In genomic region chr2:42906557-42907380, GRCh38 we compare ENCODE assay signal across 1 cellular context.
TF ChIP-seq lines count a peak whose summit lies in the region.

No MANE protein-coding gene starts in this region.

TF ChIP-seq in K562, 482 proteins besides CTCF, POLR2A, EP300 and RAD21 (continued from another document):
- TF ChIP-seq, protein P1, sequence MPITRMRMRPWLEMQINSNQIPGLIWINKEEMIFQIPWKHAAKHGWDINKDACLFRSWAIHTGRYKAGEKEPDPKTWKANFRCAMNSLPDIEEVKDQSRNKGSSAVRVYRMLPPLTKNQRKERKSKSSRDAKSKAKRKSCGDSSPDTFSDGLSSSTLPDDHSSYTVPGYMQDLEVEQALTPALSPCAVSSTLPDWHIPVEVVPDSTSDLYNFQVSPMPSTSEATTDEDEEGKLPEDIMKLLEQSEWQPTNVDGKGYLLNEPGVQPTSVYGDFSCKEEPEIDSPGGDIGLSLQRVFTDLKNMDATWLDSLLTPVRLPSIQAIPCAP (CRISPR knock-in tag; IDR thresholded peaks at IDR 0.05; ENCODE audit: borderline replicate concordance): no peak
- TF ChIP-seq POLR2AphosphoS5 (IDR thresholded peaks at IDR 0.05; ENCODE audit: control insufficient read depth, insufficient read depth, low read depth, low read length) (0 out of 2 replicates have a peak, but pooled peaks have one; percentile 18), BRD4 (IDR thresholded peaks at IDR 0.05) (no peak), ZNF592 (IDR thresholded peaks at IDR 0.05) (peak; percentile 92), ZNF584 (CRISPR knock-in tag; IDR thresholded peaks at IDR 0.05; ENCODE audit: low read depth) (no peak), EZH2 (IDR thresholded peaks at IDR 0.05; ENCODE audit: borderline replicate concordance, low read depth, low read length) (no peak), FOXM1 (IDR thresholded peaks at IDR 0.05; ENCODE audit: low read depth) (no peak), FOXM1 (CRISPR knock-in tag; IDR thresholded peaks at IDR 0.05; ENCODE audit: low read depth) (no peak), CC2D1A (IDR thresholded peaks at IDR 0.05) (peak; percentile 68; the same call in 1 of the 2 replicates), ZNF354B (CRISPR knock-in tag; IDR thresholded peaks at IDR 0.05) (no peak), YY1 (IDR thresholded peaks at IDR 0.05; ENCODE audit: borderline replicate concordance in 1 of 3, control insufficient read depth in 1 of 3, extremely low read depth in 1 of 3, insufficient read depth in 3 of 3, insufficient read length in 1 of 3, insufficient replicate concordance in 2 of 3, low read depth in 1 of 3, low read length in 2 of 3) (peak in 1 of 3 experiments; percentile 13), CAMTA2 (CRISPR knock-in tag; conservative IDR thresholded peaks at IDR 0.05) (no peak), NFYB (IDR thresholded peaks at IDR 0.05; ENCODE audit: extremely low read depth, insufficient read length) (no peak)
